In genomic region chr19:57916168-57916995, GRCh38 we compare ENCODE assay signal across 1 cellular context.
TF ChIP-seq lines count a peak whose summit lies in the region.

ZNF417 (minus strand) TSS chr19:57916592; CDS start chr19:57916411, 181 bp downstream.

TF ChIP-seq in HEK293, 187 proteins besides CTCF, POLR2A, EP300 and RAD21 (continued from another document):
- TF ChIP-seq SP3 (tag by site-specific recombination; IDR thresholded peaks at IDR 0.05) (peak; percentile 75), ZNF335 (tag by site-specific recombination; conservative IDR thresholded peaks at IDR 0.05) (peak; percentile 82), ZBTB11 (tag by site-specific recombination; conservative IDR thresholded peaks at IDR 0.05; ENCODE audit: low read depth) (peak; percentile 77), IKZF3 (tag by site-specific recombination; IDR thresholded peaks at IDR 0.05) (peak; percentile 80), FEZF1 (tag by site-specific recombination; IDR thresholded peaks at IDR 0.05) (peak; percentile 69), ZFHX2 (tag by site-specific recombination; conservative IDR thresholded peaks at IDR 0.05) (peak; percentile 86), ZNF629 (tag by site-specific recombination; IDR thresholded peaks at IDR 0.05) (peak; percentile 76), HOXD13 (CRISPR knock-in tag; IDR thresholded peaks at IDR 0.05; ENCODE audit: borderline replicate concordance) (peak; percentile 45; the same call in 1 of the 2 replicates), ZBTB26 (tag by site-specific recombination; optimal IDR thresholded peaks at IDR 0.05) (peak; percentile 56), YY2 (tag by site-specific recombination; IDR thresholded peaks at IDR 0.05) (peak; percentile 83), EGR2 (tag by site-specific recombination; IDR thresholded peaks at IDR 0.05; ENCODE audit: low read depth) (peak; percentile 80), ZNF366 (tag by site-specific recombination; conservative IDR thresholded peaks at IDR 0.05) (0 out of 2 replicates have a peak, but pooled peaks have one; percentile 21), YY1 (tag by site-specific recombination; IDR thresholded peaks at IDR 0.05) (peak; percentile 72), KLF7 (tag by site-specific recombination; IDR thresholded peaks at IDR 0.05; ENCODE audit: borderline replicate concordance) (peak; percentile 27; the same call in 1 of the 2 replicates), ZBTB6 (tag by site-specific recombination; IDR thresholded peaks at IDR 0.05) (peak; percentile 69; the same call in 1 of the 2 replicates), ZXDB (tag by site-specific recombination; IDR thresholded peaks at IDR 0.05) (peak; percentile 78), HOXC10 (CRISPR knock-in tag; IDR thresholded peaks at IDR 0.05) (peak; percentile 99), ZNF561 (tag by site-specific recombination; IDR thresholded peaks at IDR 0.05; ENCODE audit: borderline replicate concordance) (peak; percentile 85; the same call in 1 of the 2 replicates), ZBTB8A (tag by site-specific recombination; IDR thresholded peaks at IDR 0.05) (peak; percentile 67; the same call in 1 of the 2 replicates)
- TF ChIP-seq, protein P1, sequence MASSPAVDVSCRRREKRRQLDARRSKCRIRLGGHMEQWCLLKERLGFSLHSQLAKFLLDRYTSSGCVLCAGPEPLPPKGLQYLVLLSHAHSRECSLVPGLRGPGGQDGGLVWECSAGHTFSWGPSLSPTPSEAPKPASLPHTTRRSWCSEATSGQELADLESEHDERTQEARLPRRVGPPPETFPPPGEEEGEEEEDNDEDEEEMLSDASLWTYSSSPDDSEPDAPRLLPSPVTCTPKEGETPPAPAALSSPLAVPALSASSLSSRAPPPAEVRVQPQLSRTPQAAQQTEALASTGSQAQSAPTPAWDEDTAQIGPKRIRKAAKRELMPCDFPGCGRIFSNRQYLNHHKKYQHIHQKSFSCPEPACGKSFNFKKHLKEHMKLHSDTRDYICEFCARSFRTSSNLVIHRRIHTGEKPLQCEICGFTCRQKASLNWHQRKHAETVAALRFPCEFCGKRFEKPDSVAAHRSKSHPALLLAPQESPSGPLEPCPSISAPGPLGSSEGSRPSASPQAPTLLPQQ (tag by site-specific recombination; IDR thresholded peaks at IDR 0.05): peak; percentile 94
- TF ChIP-seq, protein P2, sequence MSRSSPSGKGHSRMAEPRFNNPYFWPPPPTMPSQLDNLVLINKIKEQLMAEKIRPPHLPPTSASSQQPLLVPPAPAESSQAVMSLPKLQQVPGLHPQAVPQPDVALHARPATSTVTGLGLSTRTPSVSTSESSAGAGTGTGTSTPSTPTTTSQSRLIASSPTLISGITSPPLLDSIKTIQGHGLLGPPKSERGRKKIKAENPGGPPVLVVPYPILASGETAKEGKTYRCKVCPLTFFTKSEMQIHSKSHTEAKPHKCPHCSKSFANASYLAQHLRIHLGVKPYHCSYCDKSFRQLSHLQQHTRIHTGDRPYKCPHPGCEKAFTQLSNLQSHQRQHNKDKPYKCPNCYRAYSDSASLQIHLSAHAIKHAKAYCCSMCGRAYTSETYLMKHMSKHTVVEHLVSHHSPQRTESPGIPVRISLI (tag by site-specific recombination; IDR thresholded peaks at IDR 0.05): peak; percentile 77
- TF ChIP-seq, protein P3, sequence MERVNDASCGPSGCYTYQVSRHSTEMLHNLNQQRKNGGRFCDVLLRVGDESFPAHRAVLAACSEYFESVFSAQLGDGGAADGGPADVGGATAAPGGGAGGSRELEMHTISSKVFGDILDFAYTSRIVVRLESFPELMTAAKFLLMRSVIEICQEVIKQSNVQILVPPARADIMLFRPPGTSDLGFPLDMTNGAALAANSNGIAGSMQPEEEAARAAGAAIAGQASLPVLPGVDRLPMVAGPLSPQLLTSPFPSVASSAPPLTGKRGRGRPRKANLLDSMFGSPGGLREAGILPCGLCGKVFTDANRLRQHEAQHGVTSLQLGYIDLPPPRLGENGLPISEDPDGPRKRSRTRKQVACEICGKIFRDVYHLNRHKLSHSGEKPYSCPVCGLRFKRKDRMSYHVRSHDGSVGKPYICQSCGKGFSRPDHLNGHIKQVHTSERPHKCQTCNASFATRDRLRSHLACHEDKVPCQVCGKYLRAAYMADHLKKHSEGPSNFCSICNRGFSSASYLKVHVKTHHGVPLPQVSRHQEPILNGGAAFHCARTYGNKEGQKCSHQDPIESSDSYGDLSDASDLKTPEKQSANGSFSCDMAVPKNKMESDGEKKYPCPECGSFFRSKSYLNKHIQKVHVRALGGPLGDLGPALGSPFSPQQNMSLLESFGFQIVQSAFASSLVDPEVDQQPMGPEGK (tag by site-specific recombination; IDR thresholded peaks at IDR 0.05): peak; percentile 70
- TF ChIP-seq, protein P4, sequence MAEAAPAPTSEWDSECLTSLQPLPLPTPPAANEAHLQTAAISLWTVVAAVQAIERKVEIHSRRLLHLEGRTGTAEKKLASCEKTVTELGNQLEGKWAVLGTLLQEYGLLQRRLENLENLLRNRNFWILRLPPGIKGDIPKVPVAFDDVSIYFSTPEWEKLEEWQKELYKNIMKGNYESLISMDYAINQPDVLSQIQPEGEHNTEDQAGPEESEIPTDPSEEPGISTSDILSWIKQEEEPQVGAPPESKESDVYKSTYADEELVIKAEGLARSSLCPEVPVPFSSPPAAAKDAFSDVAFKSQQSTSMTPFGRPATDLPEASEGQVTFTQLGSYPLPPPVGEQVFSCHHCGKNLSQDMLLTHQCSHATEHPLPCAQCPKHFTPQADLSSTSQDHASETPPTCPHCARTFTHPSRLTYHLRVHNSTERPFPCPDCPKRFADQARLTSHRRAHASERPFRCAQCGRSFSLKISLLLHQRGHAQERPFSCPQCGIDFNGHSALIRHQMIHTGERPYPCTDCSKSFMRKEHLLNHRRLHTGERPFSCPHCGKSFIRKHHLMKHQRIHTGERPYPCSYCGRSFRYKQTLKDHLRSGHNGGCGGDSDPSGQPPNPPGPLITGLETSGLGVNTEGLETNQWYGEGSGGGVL (tag by site-specific recombination; IDR thresholded peaks at IDR 0.05): peak; percentile 65
- TF ChIP-seq, protein P5, sequence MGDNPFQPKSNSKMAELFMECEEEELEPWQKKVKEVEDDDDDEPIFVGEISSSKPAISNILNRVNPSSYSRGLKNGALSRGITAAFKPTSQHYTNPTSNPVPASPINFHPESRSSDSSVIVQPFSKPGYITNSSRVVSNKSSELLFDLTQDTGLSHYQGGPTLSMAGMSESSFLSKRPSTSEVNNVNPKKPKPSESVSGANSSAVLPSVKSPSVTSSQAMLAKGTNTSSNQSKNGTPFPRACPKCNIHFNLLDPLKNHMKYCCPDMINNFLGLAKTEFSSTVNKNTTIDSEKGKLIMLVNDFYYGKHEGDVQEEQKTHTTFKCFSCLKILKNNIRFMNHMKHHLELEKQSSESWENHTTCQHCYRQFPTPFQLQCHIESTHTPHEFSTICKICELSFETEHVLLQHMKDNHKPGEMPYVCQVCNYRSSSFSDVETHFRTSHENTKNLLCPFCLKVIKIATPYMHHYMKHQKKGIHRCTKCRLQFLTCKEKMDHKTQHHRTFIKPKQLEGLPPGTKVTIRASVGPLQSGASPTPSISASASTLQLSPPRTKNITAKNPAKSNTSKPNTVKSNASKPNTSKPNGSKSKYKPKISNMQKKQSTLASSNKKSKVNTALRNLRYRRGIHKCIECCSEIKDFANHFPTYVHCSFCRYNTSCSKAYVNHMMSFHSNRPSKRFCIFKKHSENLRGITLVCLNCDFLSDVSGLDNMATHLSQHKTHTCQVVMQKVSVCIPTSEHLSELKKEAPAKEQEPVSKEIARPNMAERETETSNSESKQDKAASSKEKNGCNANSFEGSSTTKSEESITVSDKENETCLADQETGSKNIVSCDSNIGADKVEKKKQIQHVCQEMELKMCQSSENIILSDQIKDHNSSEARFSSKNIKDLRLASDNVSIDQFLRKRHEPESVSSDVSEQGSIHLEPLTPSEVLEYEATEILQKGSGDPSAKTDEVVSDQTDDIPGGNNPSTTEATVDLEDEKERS (tag by site-specific recombination; IDR thresholded peaks at IDR 0.05): peak; percentile 55; the same call in 1 of the 2 replicates
